2 cellular contexts compared by ENCODE assay signal in genomic region chr9:35162605-35163315, GRCh38.
TF ChIP-seq lines count a peak whose summit lies in the region.

No MANE protein-coding gene starts in this region.

TF ChIP-seq in GM23338, 12 proteins besides CTCF, POLR2A, EP300 and RAD21:
- TF ChIP-seq EZH2phosphoT487 (IDR thresholded peaks at IDR 0.05; ENCODE audit: unreplicated experiment) (no peak), EZH2 (IDR thresholded peaks at IDR 0.05; ENCODE audit: low read depth, unreplicated experiment) (no peak), REST (IDR thresholded peaks at IDR 0.05; ENCODE audit: unreplicated experiment) (no peak)

TF ChIP-seq in endothelial cell of umbilical vein, 7 proteins besides CTCF, POLR2A, EP300 and RAD21:
- TF ChIP-seq MAX (IDR thresholded peaks at IDR 0.05; ENCODE audit: insufficient read depth, insufficient read length) (no peak), GATA2 (IDR thresholded peaks at IDR 0.05; ENCODE audit: insufficient read depth, insufficient read length, low read depth, low read length) (peak; percentile 15)
